14 cellular contexts compared by ENCODE assay signal in the genomic region with DNA sequence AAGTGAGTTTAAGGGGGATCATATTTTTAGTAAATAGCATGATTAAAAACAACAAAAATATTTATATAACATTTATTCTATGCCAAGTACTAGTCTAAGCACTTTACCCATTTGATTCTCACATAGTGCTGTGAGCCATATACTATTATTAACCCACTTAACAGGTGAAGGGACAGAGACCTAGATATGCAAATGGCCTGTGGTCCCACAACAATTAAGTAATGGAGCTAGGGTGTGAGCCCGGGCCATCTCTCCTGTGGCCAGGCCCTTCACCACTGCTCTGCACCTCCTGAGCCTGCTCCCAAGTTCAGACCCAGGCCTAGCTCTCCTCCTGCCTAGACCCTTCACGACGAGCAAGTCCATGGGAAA. TPM values are rescaled to one million over a fixed set of nuclear protein-coding genes. Genes with fewer than 3 reads are reported as not detected.
DNase-seq lines count a peak whose midpoint lies in the region; ATAC-seq and TF ChIP-seq lines count a peak whose summit lies in the region.
"Had no signal": no experiment of that assay in that cellular context is flagged by ENCODE, and none has a peak within 500 bp of the region (broad histone marks: within the 10 kb centered on the region; RNA-seq: fewer than 3 reads in every experiment).

No MANE protein-coding gene starts in this region.

- H3K9ac ChIP-seq in IMR-90 (ENCODE audit: low read depth, low read length): no peak overlapping the region

- H3K9me1 ChIP-seq in IMR-90 (ENCODE audit: insufficient read depth, low read length): 0 out of 2 replicates have a peak, but pooled peaks cover 2% of the 10 kb centered on the region

- no peak for TF ChIP-seq CTCF in Caco-2 (IDR thresholded peaks at IDR 0.05; ENCODE audit: insufficient read depth in 1 of 2, low read depth in 1 of 2, low read length in 1 of 2, severe bottlenecking in 1 of 2, unreplicated experiment in 1 of 2)
- no peak for TF ChIP-seq CTCF in IMR-90 (conservative IDR thresholded peaks at IDR 0.05; ENCODE audit: low read depth, low read length)
- no peak for TF ChIP-seq CTCF in gastrocnemius medialis (IDR thresholded peaks at IDR 0.05 in 4 of 5, conservative IDR thresholded peaks at IDR 0.05 in 1 of 5)

- H3K4me1 ChIP-seq in Caco-2: no peaks in the 10 kb centered on the region
- peaks cover 2% of the 10 kb centered on the region; the same call in 1 of the 2 replicates for H3K4me1 ChIP-seq in IMR-90 (ENCODE audit: control insufficient read depth, insufficient read depth, low read length)
- peaks cover 7 to 19% of the 10 kb centered on the region in 2 donors for H3K4me1 ChIP-seq in gastrocnemius medialis

- no peak overlapping the region for H4K91ac ChIP-seq in IMR-90 (ENCODE audit: insufficient read depth, low read depth, low read length)

- CTCF ChIA-PET in Caco-2 (lab: Charles Lee): no interaction called here
- CTCF ChIA-PET in IMR-90 (lab: Yijun Ruan, JAX): no interaction called here

- no peak overlapping the region for H2BK5ac ChIP-seq in IMR-90 (ENCODE audit: low read depth, low read length, poor library complexity, severe bottlenecking)

- peak overlapping the region; percentile 63 for H2AFZ ChIP-seq in IMR-90 (replicated peaks; ENCODE audit: low read length, poor library complexity)

- no peak for ATAC-seq in IMR-90 (ENCODE audit: low read depth)
- ATAC-seq in esophagus mucosa: peak; percentile 4
- peak; percentile 6 to 22 for ATAC-seq in gastrocnemius medialis

- no peak for TF ChIP-seq RAD21 in IMR-90 (IDR thresholded peaks at IDR 0.05; ENCODE audit: low read length)

- no peaks in the 10 kb centered on the region for H3K79me1 ChIP-seq in IMR-90 (ENCODE audit: low read depth in 1 of 2, low read length in 2 of 2)

- H3K4me3 Mint-ChIP-seq in Caco-2 (ENCODE audit: unreplicated experiment): peak overlapping the region; percentile 28
- H3K4me3 Mint-ChIP-seq: CD4-positive, alpha-beta memory T cell had no signal

- H2BK15ac ChIP-seq in IMR-90 (ENCODE audit: low read depth, low read length): no peak overlapping the region

- POLR2A ChIA-PET in Caco-2 (lab: Charles Lee): no interaction called here
- POLR2A ChIA-PET in IMR-90 (lab: Charles Lee; ENCODE audit: unreplicated experiment): no interaction called here

- TF ChIP-seq POLR2A in IMR-90 (IDR thresholded peaks at IDR 0.05; ENCODE audit: low read depth, low read length) (no peak), gastrocnemius medialis (IDR thresholded peaks at IDR 0.05) (no peak)

- no peak overlapping the region for H2BK20ac ChIP-seq in IMR-90 (ENCODE audit: low read depth, low read length)

- no peak overlapping the region for H2AK9ac ChIP-seq in IMR-90 (replicated peaks; ENCODE audit: low read depth, low read length, poor library complexity)

- in situ Hi-C loops in IMR-90 (cut with MboI; ENCODE audit: low sequenced_read_pairs): no loop called here
- in situ Hi-C loops in gastrocnemius medialis (cut with MboI; ENCODE audit: low sequenced_read_pairs in 4 of 4): no loop called here

- no peak overlapping the region for H3K56ac ChIP-seq in IMR-90 (ENCODE audit: extremely low read depth, insufficient read depth, low read length)

- H3K36me3 ChIP-seq in Caco-2 (ENCODE audit: control insufficient read depth, insufficient read depth, low read length): no peaks in the 10 kb centered on the region
- no peaks in the 10 kb centered on the region for H3K36me3 ChIP-seq in IMR-90 (ENCODE audit: control insufficient read depth, insufficient read depth, low read length)
- no peaks in the 10 kb centered on the region for H3K36me3 ChIP-seq in gastrocnemius medialis

- H4K8ac ChIP-seq in IMR-90 (ENCODE audit: low read depth in 2 of 2, low read length in 2 of 2): no peak overlapping the region

- peaks cover 3% of the 10 kb centered on the region for H3K27me3 Mint-ChIP-seq in Caco-2 (ENCODE audit: insufficient read depth, unreplicated experiment)

- no CpG with 5 or more reads among the region's 3 CpGs for WGBS in IMR-90 (ENCODE audit: extremely low coverage in 2 of 2, insufficient read length in 1 of 2), 2 experiments

- H2AK5ac ChIP-seq in IMR-90 (ENCODE audit: low read depth, low read length): no peak overlapping the region

- dilution Hi-C loops in IMR-90 (cut with HindIII; ENCODE audit: low sequenced_read_pairs, unreplicated experiment): no loop called here

- intact Hi-C loops in Caco-2 (cut with micrococcal nuclease; ENCODE audit: unreplicated experiment): no loop called here
- intact Hi-C loops in IMR-90 (cut with micrococcal nuclease): no loop called here
- intact Hi-C loops in gastrocnemius medialis (cut with DNase I; ENCODE audit: low total_unique reads): no loop called here
- intact Hi-C loops in posterior vena cava (cut with DNase I): loop anchor here in 1 of 2 donors (5.0 kb wide), 1 partner anchor 306 kb away; no protein-coding TSS in a partner anchor

- H3K9me3 ChIP-seq in Caco-2 (no peaks in the 10 kb centered on the region), IMR-90 (ENCODE audit: control insufficient read depth, insufficient read depth, low read length) (no peaks in the 10 kb centered on the region), gastrocnemius medialis (no peaks in the 10 kb centered on the region)

- no peak overlapping the region for H3K18ac ChIP-seq in IMR-90 (ENCODE audit: low read depth, low read length)

- no peak overlapping the region for H3K27ac Mint-ChIP-seq in Caco-2 (ENCODE audit: unreplicated experiment)
- H3K27ac Mint-ChIP-seq: CD4-positive, alpha-beta memory T cell; H9 had no signal

- no peaks in the 10 kb centered on the region for H3K27me3 ChIP-seq in Caco-2 (replicated peaks; ENCODE audit: control insufficient read depth, insufficient read depth, low read length)
- peaks cover 43% of the 10 kb centered on the region for H3K27me3 ChIP-seq in IMR-90 (ENCODE audit: control insufficient read depth, insufficient read depth, low read length)
- H3K27me3 ChIP-seq in gastrocnemius medialis: peaks cover 0 to 3% (median 0%) of the 10 kb centered on the region in 3 donors

- BruUV-seq in Caco-2 (replicated peaks; lab: Mats Ljungman, UMichigan) (no TSS peak), IMR-90 (replicated peaks; lab: Mats Ljungman, UMichigan) (no TSS peak)

- H3K36me3 Mint-ChIP-seq in Caco-2 (ENCODE audit: insufficient read depth, unreplicated experiment): no peaks in the 10 kb centered on the region
- H3K36me3 Mint-ChIP-seq: CD4-positive, alpha-beta memory T cell had no signal

- no peak overlapping the region for H3K4me3 ChIP-seq in Caco-2 (ENCODE audit: low read depth, low read length)
- H3K4me3 ChIP-seq in IMR-90 (ENCODE audit: insufficient read depth, low read depth, low read length): no peak overlapping the region
- H3K4me3 ChIP-seq in gastrocnemius medialis: no peak overlapping the region

- H3K4me1 Mint-ChIP-seq in Caco-2 (ENCODE audit: low read depth, unreplicated experiment): no peaks in the 10 kb centered on the region
- H3K4me1 Mint-ChIP-seq: CD4-positive, alpha-beta memory T cell had no signal

- H3K9me3 Mint-ChIP-seq in Caco-2 (ENCODE audit: unreplicated experiment): no peaks in the 10 kb centered on the region
- H3K9me3 Mint-ChIP-seq: CD4-positive, alpha-beta memory T cell; H9 had no signal

- H3K4me2 ChIP-seq in IMR-90 (ENCODE audit: low read depth, low read length): no peak overlapping the region

- no peak overlapping the region for H3K4ac ChIP-seq in IMR-90 (ENCODE audit: low read depth, low read length)

- no peak overlapping the region for H3K14ac ChIP-seq in IMR-90 (replicated peaks; ENCODE audit: low read depth, low read length)

- H3K27ac ChIP-seq in IMR-90 (ENCODE audit: insufficient read depth, low read length) (no peak overlapping the region), gastrocnemius medialis (peak overlapping the region in 2 of 4 donors; percentile 24 to 50)

- DNase-seq in Caco-2 (no peak), IMR-90 (no peak), gastrocnemius medialis (no peak), midbrain (lab: John Stamatoyannopoulos, UW) (no peak), posterior vena cava (ENCODE audit: low spot score) (no peak), GDM1 (lab: John Stamatoyannopoulos, UW) (no peak)
- DNase-seq: CD4-positive, alpha-beta memory T cell; KBM-7; NCI-H1048; NCI-H2081 treated with DMSO at 0.1 percent for 48 hours; NCI-H2227 treated with DMSO at 0.1 percent for 48 hours; NCI-H526 treated with DMSO at 0.1 percent for 48 hours had no signal

- H2BK120ac ChIP-seq in IMR-90 (ENCODE audit: low read depth, low read length): no peak overlapping the region

- no peak overlapping the region for H4K5ac ChIP-seq in IMR-90 (ENCODE audit: low read depth, low read length)

- H4K20me1 ChIP-seq in IMR-90 (ENCODE audit: insufficient read depth, low read length): no peaks in the 10 kb centered on the region

- H3K23ac ChIP-seq in IMR-90 (ENCODE audit: low read depth, low read length): no peak overlapping the region

TF ChIP-seq in IMR-90, 13 proteins besides CTCF, POLR2A, EP300 and RAD21 (continues in another document):
- no peak for TF ChIP-seq SMC3 (IDR thresholded peaks at IDR 0.05; ENCODE audit: low read depth, low read length)
- TF ChIP-seq, protein P1, sequence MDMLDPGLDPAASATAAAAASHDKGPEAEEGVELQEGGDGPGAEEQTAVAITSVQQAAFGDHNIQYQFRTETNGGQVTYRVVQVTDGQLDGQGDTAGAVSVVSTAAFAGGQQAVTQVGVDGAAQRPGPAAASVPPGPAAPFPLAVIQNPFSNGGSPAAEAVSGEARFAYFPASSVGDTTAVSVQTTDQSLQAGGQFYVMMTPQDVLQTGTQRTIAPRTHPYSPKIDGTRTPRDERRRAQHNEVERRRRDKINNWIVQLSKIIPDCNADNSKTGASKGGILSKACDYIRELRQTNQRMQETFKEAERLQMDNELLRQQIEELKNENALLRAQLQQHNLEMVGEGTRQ (IDR thresholded peaks at IDR 0.05; ENCODE audit: low read depth, low read length): no peak

RNA-seq across cellular contexts. Expression of a gene that starts 0.5 kb away (rescaled TPM):
- total RNA-seq in Caco-2 (2022): 0.26 and 0.48 TPM in 2 replicates
- total RNA-seq in IMR-90 (2012; rRNA removed): not detected in 2 replicates
- polyA plus RNA-seq in IMR-90 (2012; rRNA removed): not detected in 2 replicates
- not detected in 2 replicates for polyA plus RNA-seq in IMR-90 (2012; cell fraction: cytosol; rRNA removed)
- polyA plus RNA-seq in IMR-90 (2012; cell fraction: nucleus; rRNA removed; ENCODE audit: low replicate concordance): 0.12 TPM in 1 of 2 replicates, not detected in the other
- total RNA-seq in esophagus mucosa: not detected
- not detected for total RNA-seq in gastrocnemius medialis
- not detected for total RNA-seq in posterior vena cava
- polyA plus RNA-seq: CD4-positive, alpha-beta memory T cell had no signal

RNA-seq across cellular contexts. Expression of a gene that starts 14.2 kb away (rescaled TPM):
- total RNA-seq in Caco-2 (2022) (0.07 TPM in 2 replicates), IMR-90 (2012; rRNA removed) (not detected in 2 replicates), esophagus mucosa (not detected), gastrocnemius medialis (10 to 100 TPM; 74.3 to 93.5 (median 81.2) TPM), posterior vena cava (under 1 TPM; 0.05 to 0.14 TPM)
- not detected in 2 replicates for polyA plus RNA-seq in IMR-90 (2012; rRNA removed)
- not detected in 2 replicates for polyA plus RNA-seq in IMR-90 (2012; cell fraction: cytosol; rRNA removed)
- not detected in 2 replicates for polyA plus RNA-seq in IMR-90 (2012; cell fraction: nucleus; rRNA removed; ENCODE audit: low replicate concordance)
- total RNA-seq: CD4-positive, alpha-beta memory T cell; H9 had no signal
- polyA plus RNA-seq: CD4-positive, alpha-beta memory T cell had no signal

RNA-seq across cellular contexts. Expression of a gene that starts 27.8 kb away (rescaled TPM):
- total RNA-seq in Caco-2 (2022): 111 and 125 TPM in 2 replicates
- total RNA-seq in IMR-90 (2012; rRNA removed): 62.8 and 76.7 TPM in 2 replicates
- polyA plus RNA-seq in IMR-90 (2012; rRNA removed): 97.0 and 107 TPM in 2 replicates
- 60.6 and 115 TPM in 2 replicates for polyA plus RNA-seq in IMR-90 (2012; cell fraction: cytosol; rRNA removed)
- 66.7 and 97.2 TPM in 2 replicates for polyA plus RNA-seq in IMR-90 (2012; cell fraction: nucleus; rRNA removed; ENCODE audit: low replicate concordance)
- total RNA-seq in esophagus mucosa: 28.2 TPM
- 10 to 100 TPM; 11.9 to 38.8 (median 13.0) TPM for total RNA-seq in gastrocnemius medialis
- total RNA-seq in posterior vena cava: 10 to 100 TPM; 35.5 to 54.9 TPM

Comparison
In these comparisons a context has a peak if more than half of its experiments do, and no peak if none do; other contexts are left out.
1. RNA of a gene that starts 14.2 kb away (total RNA-seq): 74.3 to 93.5 TPM in gastrocnemius medialis; 0.05 to 0.14 TPM in posterior vena cava, 0.07 TPM in Caco-2, not detected in IMR-90 and not detected in esophagus mucosa (single experiment); every median in the first group is over 10 times any median in the second.